ENCODE assay signal across 17 cellular contexts in genomic region chr9:120351106-120351505, GRCh38.
A peak's percentile ranks its signal among the peaks of the same experiment; 100 is the strongest.
DNase-seq lines count a peak whose midpoint lies in the region; ATAC-seq, FAIRE-seq and TF ChIP-seq lines count a peak whose summit lies in the region.
"Had no signal": no experiment of that assay in that cellular context is flagged by ENCODE, and none has a peak within 500 bp of the region (broad histone marks: within the 10 kb centered on the region; RNA-seq: fewer than 3 reads in every experiment).

No MANE protein-coding gene starts in this region.

- H3K4ac ChIP-seq in H1 (replicated peaks; ENCODE audit: insufficient read length, low read depth, low read length): no peak overlapping the region
- no peak overlapping the region for H3K4ac ChIP-seq in neuronal stem cell (ENCODE audit: low read length)

- H3K23ac ChIP-seq in H1 (ENCODE audit: insufficient read length) (no peak overlapping the region), neuronal stem cell (ENCODE audit: low read depth, low read length, poor library complexity) (no peak overlapping the region)

- H2BK20ac ChIP-seq in H1 (ENCODE audit: low read length): no peak overlapping the region

- no peak for TF ChIP-seq RAD21 in H1 (IDR thresholded peaks at IDR 0.05 in 1 of 2, conservative IDR thresholded peaks at IDR 0.05 in 1 of 2; ENCODE audit: low read depth in 2 of 2, low read length in 2 of 2)

- no peak overlapping the region for H4K5ac ChIP-seq in H1 (ENCODE audit: insufficient read length, low read depth, low read length)

- peak; percentile 24 for DNase-seq in AG10803 (ENCODE audit: low read depth)
- no peak for DNase-seq in H1 (ENCODE audit: low read depth in 1 of 2, low spot score in 2 of 2)
- peak; percentile 20 for DNase-seq in left kidney (ENCODE audit: low read depth, low spot score)
- no peak for DNase-seq in neuronal stem cell (ENCODE audit: low spot score)
- DNase-seq in right cardiac atrium: no peak
- no peak for DNase-seq in activated T-cell treated with anti-CD3 and anti-CD28 coated beads, Interleukin-2, amount 50 U/mL, for 72 hours
- DNase-seq in natural killer cell: no peak
- DNase-seq: CD4-positive, alpha-beta memory T cell; DMS153; DMS79; GDM1; GOT3 had no signal

- no peaks in the 10 kb centered on the region; the same call in 1 of the 2 replicates for H3K23me2 ChIP-seq in H1 (ENCODE audit: low read depth, low read length)

- H4K20me1 ChIP-seq in H1 (replicated peaks in 1 of 2; ENCODE audit: control insufficient read depth in 1 of 2, insufficient read depth in 2 of 2, low read length in 2 of 2): no peaks in the 10 kb centered on the region
- H4K20me1 ChIP-seq: BLaER1 had no signal

- no peak for TF ChIP-seq EP300 in H1 (IDR thresholded peaks at IDR 0.05; ENCODE audit: borderline replicate concordance in 1 of 2, low read depth in 2 of 2, low read length in 2 of 2)

- H2BK12ac ChIP-seq in H1 (ENCODE audit: low read depth, low read length) (0 out of 2 replicates have a peak overlapping the region, but pooled peaks have one; percentile 42), neuronal stem cell (ENCODE audit: low read length) (no peak overlapping the region)

- no peaks in the 10 kb centered on the region for H3K79me2 ChIP-seq in H1 (ENCODE audit: control insufficient read depth in 1 of 2, insufficient read depth in 2 of 2, low read length in 2 of 2)

- H3K27ac Mint-ChIP-seq in activated T-cell treated with anti-CD3 and anti-CD28 coated beads, Interleukin-2, amount 50 U/mL, for 72 hours: no peak overlapping the region
- no peak overlapping the region for H3K27ac Mint-ChIP-seq in natural killer cell
- H3K27ac Mint-ChIP-seq: CD14-positive monocyte had no signal

- POLR2A ChIA-PET in H1 (lab: Charles Lee; ENCODE audit: partially characterized antibody): no interaction called here

- H2AFZ ChIP-seq in H1 (ENCODE audit: low read length) (no peak overlapping the region), neuronal stem cell (ENCODE audit: low read length) (no peak overlapping the region)

- no peaks in the 10 kb centered on the region for H3K4me1 Mint-ChIP-seq in activated T-cell treated with anti-CD3 and anti-CD28 coated beads, Interleukin-2, amount 50 U/mL, for 72 hours (ENCODE audit: low read depth)
- no peaks in the 10 kb centered on the region for H3K4me1 Mint-ChIP-seq in natural killer cell
- H3K4me1 Mint-ChIP-seq: CD14-positive monocyte; CD4-positive, alpha-beta memory T cell had no signal

- intact Hi-C loops in right cardiac atrium (cut with DNase I): no loop called here
- intact Hi-C loops in natural killer cell (cut with micrococcal nuclease): no loop called here

- H3K27ac ChIP-seq in H1 (ENCODE audit: low read depth, low read length): no peak overlapping the region
- no peak overlapping the region for H3K27ac ChIP-seq in neuronal stem cell (replicated peaks; ENCODE audit: low read length)
- no peak overlapping the region for H3K27ac ChIP-seq in right cardiac atrium (ENCODE audit: low read length)
- H3K27ac ChIP-seq: 22Rv1, BLaER1 had no signal

- CTCF ChIA-PET in H1 (lab: Charles Lee; ENCODE audit: partially characterized antibody): interaction anchor here (0.6 to 3.9 kb wide), 5 partner anchors 8 to 689 kb away, joined by 3 to 30 read pairs (median 4); no protein-coding TSS in a partner anchor

- H3K4me3 ChIP-seq in AG10803 (ENCODE audit: low read length) (no peak overlapping the region), H1 (ENCODE audit: extremely low read depth in 1 of 4, insufficient read depth in 2 of 4, low read depth in 3 of 4, low read length in 4 of 4) (no peak overlapping the region), neuronal stem cell (ENCODE audit: low read length in 2 of 2) (no peak overlapping the region), right cardiac atrium (ENCODE audit: low read length) (no peak overlapping the region)
- H3K4me3 ChIP-seq: A549, BLaER1, HAP-1 had no signal

- H3K9ac ChIP-seq in H1 (replicated peaks in 1 of 4; ENCODE audit: extremely low read depth in 1 of 4, low read depth in 3 of 4, low read length in 3 of 4) (no peak overlapping the region), neuronal stem cell (ENCODE audit: low read depth, low read length, poor library complexity) (no peak overlapping the region)
- H3K9ac ChIP-seq: BLaER1 had no signal

- H3K18ac ChIP-seq in H1 (ENCODE audit: extremely low read depth, low read length) (no peak overlapping the region), neuronal stem cell (ENCODE audit: low read length) (no peak overlapping the region)

- no peak overlapping the region for H3K4me3 Mint-ChIP-seq in activated T-cell treated with anti-CD3 and anti-CD28 coated beads, Interleukin-2, amount 50 U/mL, for 72 hours
- H3K4me3 Mint-ChIP-seq in natural killer cell: no peak overlapping the region
- H3K4me3 Mint-ChIP-seq: CD14-positive monocyte; CD4-positive, alpha-beta memory T cell had no signal

- no peak overlapping the region for H2BK15ac ChIP-seq in H1 (ENCODE audit: low read length)
- H2BK15ac ChIP-seq in neuronal stem cell (ENCODE audit: low read length): peak overlapping the region; percentile 3

- H2BK5ac ChIP-seq in H1 (ENCODE audit: low read depth, low read length) (no peak overlapping the region), neuronal stem cell (ENCODE audit: low read length) (no peak overlapping the region)

- H2BK120ac ChIP-seq in H1 (replicated peaks; ENCODE audit: low read depth, low read length) (no peak overlapping the region), neuronal stem cell (ENCODE audit: low read depth, low read length) (no peak overlapping the region)

- no peak overlapping the region for H3K4me2 ChIP-seq in H1 (ENCODE audit: insufficient read depth in 1 of 2, low read depth in 2 of 2, low read length in 2 of 2)
- H3K4me2 ChIP-seq in neuronal stem cell (ENCODE audit: insufficient read depth, low read length, poor library complexity, severe bottlenecking): no peak overlapping the region
- H3K4me2 ChIP-seq: A549, BLaER1 had no signal

- H3K9me3 Mint-ChIP-seq in activated T-cell treated with anti-CD3 and anti-CD28 coated beads, Interleukin-2, amount 50 U/mL, for 72 hours: no peaks in the 10 kb centered on the region
- no peaks in the 10 kb centered on the region for H3K9me3 Mint-ChIP-seq in natural killer cell
- H3K9me3 Mint-ChIP-seq: CD4-positive, alpha-beta memory T cell had no signal

- H3K9me3 ChIP-seq in H1 (ENCODE audit: insufficient read depth in 2 of 2, low read depth in 1 of 2, low read length in 1 of 2): no peaks in the 10 kb centered on the region
- H3K9me3 ChIP-seq in neuronal stem cell (replicated peaks in 1 of 2; ENCODE audit: control insufficient read depth in 2 of 2, insufficient read depth in 1 of 2, low read depth in 1 of 2, low read length in 2 of 2): no peaks in the 10 kb centered on the region
- H3K9me3 ChIP-seq in right cardiac atrium (ENCODE audit: control insufficient read depth, low read length): no peaks in the 10 kb centered on the region
- H3K9me3 ChIP-seq: A549, BLaER1, HAP-1 had no signal

- no peak overlapping the region for H2AK5ac ChIP-seq in H1 (ENCODE audit: low read depth, low read length)
- no peak overlapping the region for H2AK5ac ChIP-seq in neuronal stem cell (ENCODE audit: low read depth, low read length)

- no peaks in the 10 kb centered on the region for H3K79me1 ChIP-seq in H1 (ENCODE audit: low read depth, low read length)
- H3K79me1 ChIP-seq in neuronal stem cell (ENCODE audit: low read depth, low read length): no peaks in the 10 kb centered on the region

- H3K4me1 ChIP-seq in H1 (replicated peaks in 1 of 4; ENCODE audit: control insufficient read depth in 3 of 4, insufficient read depth in 4 of 4, low read length in 3 of 4) (peaks cover 3 to 8% (median 5%) of the 10 kb centered on the region in 4 experiments; a peak in 6 of 7 replicates), neuronal stem cell (ENCODE audit: control insufficient read depth in 2 of 2, insufficient read depth in 1 of 2, low read depth in 1 of 2, low read length in 2 of 2) (peaks cover 0 to 3% of the 10 kb centered on the region in 2 donors), right cardiac atrium (ENCODE audit: control insufficient read depth, insufficient read depth, low read length) (no peaks in the 10 kb centered on the region)
- H3K4me1 ChIP-seq: A549, BLaER1, HAP-1 had no signal

- H3K27me3 Mint-ChIP-seq in activated T-cell treated with anti-CD3 and anti-CD28 coated beads, Interleukin-2, amount 50 U/mL, for 72 hours (ENCODE audit: low read depth): no peaks in the 10 kb centered on the region
- peaks cover 0 to 3% of the 10 kb centered on the region in 2 donors for H3K27me3 Mint-ChIP-seq in natural killer cell (ENCODE audit: low read depth in 2 of 2)
- H3K27me3 Mint-ChIP-seq: CD4-positive, alpha-beta memory T cell had no signal

- no peaks in the 10 kb centered on the region for H3K36me3 Mint-ChIP-seq in activated T-cell treated with anti-CD3 and anti-CD28 coated beads, Interleukin-2, amount 50 U/mL, for 72 hours (ENCODE audit: insufficient read depth in 2 of 2)
- H3K36me3 Mint-ChIP-seq in natural killer cell: no peaks in the 10 kb centered on the region
- H3K36me3 Mint-ChIP-seq: CD14-positive monocyte had no signal

- TF ChIP-seq POLR2A in H1 (IDR thresholded peaks at IDR 0.05; ENCODE audit: control extremely low read depth in 1 of 2, low read depth in 2 of 2, low read length in 2 of 2): no peak

- no peak overlapping the region for H3K56ac ChIP-seq in H1 (replicated peaks; ENCODE audit: insufficient read length, low read depth, low read length)

- no peaks in the 10 kb centered on the region for H3K36me3 ChIP-seq in H1 (ENCODE audit: control insufficient read depth in 2 of 4, insufficient read depth in 4 of 4, low read length in 3 of 4)
- H3K36me3 ChIP-seq in neuronal stem cell (replicated peaks in 1 of 2; ENCODE audit: control insufficient read depth in 2 of 2, insufficient read depth in 2 of 2, low read length in 2 of 2): no peaks in the 10 kb centered on the region
- H3K36me3 ChIP-seq: BLaER1, HAP-1 had no signal

- H3K27me3 ChIP-seq in H1 (replicated peaks in 1 of 4; ENCODE audit: control insufficient read depth in 3 of 4, extremely low read depth in 1 of 4, insufficient read depth in 3 of 4, low read length in 3 of 4): no peaks in the 10 kb centered on the region
- peaks cover 0 to 3% (median 0%) of the 10 kb centered on the region in 3 experiments for H3K27me3 ChIP-seq in neuronal stem cell (ENCODE audit: control insufficient read depth in 3 of 3, insufficient read depth in 3 of 3, low read depth in 1 of 3, low read length in 3 of 3)
- H3K27me3 ChIP-seq in right cardiac atrium (ENCODE audit: control insufficient read depth, insufficient read depth): no peaks in the 10 kb centered on the region
- H3K27me3 ChIP-seq: BLaER1 had no signal

- no peak overlapping the region for H3K14ac ChIP-seq in H1 (ENCODE audit: insufficient read length)
- H3K14ac ChIP-seq in neuronal stem cell (ENCODE audit: low read length): no peak overlapping the region

- no peak for ATAC-seq in right cardiac atrium
- no peak for ATAC-seq in activated T-cell treated with anti-CD3 and anti-CD28 coated beads, Interleukin-2, amount 50 U/mL, for 72 hours (replicated peaks in 1 of 2)
- no peak for ATAC-seq in natural killer cell
- ATAC-seq: A549 had no signal

- no peak for FAIRE-seq in H1 (lab: Jason Lieb, UNC)
- FAIRE-seq: A549 had no signal

- no peak overlapping the region for H4K91ac ChIP-seq in H1 (replicated peaks; ENCODE audit: insufficient read length, low read length)
- H4K91ac ChIP-seq in neuronal stem cell (ENCODE audit: low read depth, low read length, poor library complexity): no peak overlapping the region

- TF ChIP-seq CTCF in AG10803 (conservative IDR thresholded peaks at IDR 0.05; ENCODE audit: low read length) (no peak), H1 (IDR thresholded peaks at IDR 0.05; ENCODE audit: control extremely low read depth in 1 of 3, insufficient read depth in 1 of 3, low read depth in 1 of 3, low read length in 3 of 3) (no peak), natural killer cell (IDR thresholded peaks at IDR 0.05) (no peak)

- no peak overlapping the region for H4K8ac ChIP-seq in H1 (ENCODE audit: extremely low read depth, insufficient read depth, low read length)
- no peak overlapping the region for H4K8ac ChIP-seq in neuronal stem cell (ENCODE audit: low read depth, low read length)

- WGBS in H1 (ENCODE audit: extremely low coverage in 1 of 2, insufficient coverage in 1 of 2, insufficient read length in 1 of 2, insufficient replicate concordance in 2 of 2, low coverage in 1 of 2, low lambda C conversion rate in 2 of 2, missing lambda C conversion rate in 1 of 2), 2 experiments: 85% methylated on average over 9 of the region's 9 CpGs; no CpG with 5 or more reads in 1 of the 2 experiments
- WGBS in neuronal stem cell (ENCODE audit: extremely low coverage in 2 of 2, insufficient read length in 2 of 2, insufficient replicate concordance in 1 of 2), 2 donors: no CpG with 5 or more reads among the region's 9 CpGs
- 76% methylated on average over 9 of the region's 9 CpGs for WGBS in right cardiac atrium

Comparison
In these comparisons a context has a peak if more than half of its experiments do, and no peak if none do; other contexts are left out.
1. DNase-seq: peak in AG10803 (single experiment) and left kidney (single experiment); none in H1 (0 of 2), neuronal stem cell (single experiment), right cardiac atrium (0 of 3), activated T-cell treated with anti-CD3 and anti-CD28 coated beads, Interleukin-2, amount 50 U/mL, for 72 hours (0 of 2) and natural killer cell (single experiment).